Comparison of ENCODE assay signal across 9 cellular contexts in genomic region chr10:110802551-110803238, GRCh38.
DNase-seq lines count a peak whose midpoint lies in the region; ATAC-seq, FAIRE-seq and TF ChIP-seq lines count a peak whose summit lies in the region.
"Had no signal": no experiment of that assay in that cellular context is flagged by ENCODE, and none has a peak within 500 bp of the region (broad histone marks: within the 10 kb centered on the region; RNA-seq: fewer than 3 reads in every experiment).

No MANE protein-coding gene starts in this region.

- peak overlapping the region; percentile 10 for H3K4me3 Mint-ChIP-seq in chondrocyte (ENCODE audit: unreplicated experiment)
- H3K4me3 Mint-ChIP-seq: activated T-cell treated with anti-CD3 and anti-CD28 coated beads, Interleukin-2, amount 50 U/mL, for 4 hours had no signal

- no peak overlapping the region for H3K9ac ChIP-seq in SK-N-SH
- no peak overlapping the region for H3K9ac ChIP-seq in HepG2 (ENCODE audit: insufficient read depth, low read depth, low read length)

- 44% methylated on average over 7 of the region's 7 CpGs for WGBS in SK-N-SH (ENCODE audit: low lambda C conversion rate)
- 3% methylated on average over 7 of the region's 7 CpGs for WGBS in HepG2 (ENCODE audit: low lambda C conversion rate)
- 32 to 38% methylated on average over 7 of the region's 7 CpGs for WGBS in testis, 2 donors

- H3K27me3 Mint-ChIP-seq in chondrocyte (ENCODE audit: low read depth): no peaks in the 10 kb centered on the region

- TF ChIP-seq RAD21 in SK-N-SH (IDR thresholded peaks at IDR 0.05; ENCODE audit: low read length): no peak
- TF ChIP-seq RAD21 in HepG2 (CRISPR knock-in tag; IDR thresholded peaks at IDR 0.05): no peak

- H3K27ac ChIP-seq in SK-N-SH (ENCODE audit: low read depth in 2 of 2, low read length in 1 of 2) (peak overlapping the region in 1 of 2 experiments; percentile 68; a peak in 2 of 4 replicates), HepG2 (ENCODE audit: extremely low read length, insufficient read depth, low read length) (no peak overlapping the region), testis (peak overlapping the region in 1 of 2 donors; percentile 41)

- H3K36me3 ChIP-seq in SK-N-SH (replicated peaks in 1 of 2; ENCODE audit: control insufficient read depth in 1 of 2, insufficient read depth in 2 of 2, low read length in 1 of 2) (peaks cover 0 to 14% of the 10 kb centered on the region in 2 experiments), HepG2 (replicated peaks in 1 of 2; ENCODE audit: control insufficient read depth in 1 of 2, insufficient read depth in 2 of 2, low read length in 2 of 2) (no peaks in the 10 kb centered on the region), testis (ENCODE audit: low read depth, missing control alignments) (no peaks in the 10 kb centered on the region)

- H3K4me1 ChIP-seq in SK-N-SH (ENCODE audit: control insufficient read depth in 1 of 2, insufficient read depth in 2 of 2, low read depth in 1 of 2, low read length in 1 of 2): peaks cover 8 to 36% of the 10 kb centered on the region in 2 experiments; a peak in 3 of 4 replicates
- peaks cover 22% of the 10 kb centered on the region for H3K4me1 ChIP-seq in HepG2 (ENCODE audit: insufficient read depth, low read length)
- peaks cover 13% of the 10 kb centered on the region for H3K4me1 ChIP-seq in testis

- TF ChIP-seq POLR2A in HepG2 (IDR thresholded peaks at IDR 0.05; ENCODE audit: insufficient read depth in 1 of 2, low read depth in 2 of 2, low read length in 2 of 2) (no peak), testis (IDR thresholded peaks at IDR 0.05) (no peak)

- H3K9me3 ChIP-seq in SK-N-SH (no peaks in the 10 kb centered on the region), HepG2 (ENCODE audit: low read length) (no peaks in the 10 kb centered on the region), testis (no peaks in the 10 kb centered on the region)

- TF ChIP-seq CTCF in SK-N-SH (IDR thresholded peaks at IDR 0.05) (no peak), chondrocyte (IDR thresholded peaks at IDR 0.05) (no peak), HepG2 (CRISPR knock-in tag; IDR thresholded peaks at IDR 0.05) (no peak), testis (IDR thresholded peaks at IDR 0.05) (no peak)

- H3F3A ChIP-seq in SK-N-SH (replicated peaks; ENCODE audit: insufficient read depth): no peaks in the 10 kb centered on the region

- ATAC-seq in GM21723 (IDR thresholded peaks at IDR 0.05; ENCODE audit: unreplicated experiment): peak; percentile 76
- peak; percentile 30; the same call in 1 of the 3 replicates for ATAC-seq in HepG2

- intact Hi-C loops in HepG2 (cut with micrococcal nuclease; ENCODE audit: unreplicated experiment) (loop anchor here (2.0 to 5.0 kb wide), 2 partner anchors 56 to 70 kb away; partner anchors contain the start of gene PDCD4), testis (cut with DNase I; ENCODE audit: low total_unique reads) (loop anchor here (10.0 kb wide), 1 partner anchor 72 kb away; the partner anchor contains the start of gene PDCD4)

- H3K27ac Mint-ChIP-seq in chondrocyte (ENCODE audit: unreplicated experiment): peak overlapping the region; percentile 92

- no peak for FAIRE-seq in HepG2 (lab: Jason Lieb, UNC)

- no peaks in the 10 kb centered on the region for H3K9me2 ChIP-seq in SK-N-SH

- DNase-seq in GM04503 (ENCODE audit: low read depth) (peak; percentile 28), LoVo (ENCODE audit: low spot score) (peak; percentile 38), SK-N-SH (no peak), chondrocyte (ENCODE audit: low spot score) (no peak), HepG2 (ENCODE audit: low spot score) (peak; percentile 49), testis (peak; percentile 70), NCI-H526 treated with DMSO at 0.1 percent for 48 hours (lab: John Stamatoyannopoulos, UW) (no peak)
- DNase-seq: activated T-cell treated with anti-CD3 and anti-CD28 coated beads, Interleukin-2, amount 50 U/mL, for 4 hours had no signal

- POLR2A ChIA-PET in SK-N-SH (lab: Yijun Ruan, JAX) (no interaction called here), HepG2 (lab: Yijun Ruan, JAX) (interaction anchor here (2.5 to 3.0 kb wide), 3 partner anchors 43 to 116 kb away, joined by 10 to 16 read pairs (median 15); partner anchors contain the start of genes BBIP1, PDCD4 and SHOC2)

- CTCF ChIA-PET in SK-N-SH (lab: Yijun Ruan, JAX) (interaction anchor here (0.8 to 3.2 kb wide), 17 partner anchors 8 to 272 kb away, joined by 3 to 27 read pairs (median 5); no protein-coding TSS in a partner anchor), HepG2 (lab: Yijun Ruan, JAX; ENCODE audit: low intra/inter-chr PET ratio, low total read pairs) (interaction anchor here (1.2 to 1.6 kb wide), 2 partner anchors 57 to 91 kb away, joined by 3 to 6 read pairs; no protein-coding TSS in a partner anchor)

- 0 out of 2 replicates have a peak overlapping the region, but pooled peaks have one; percentile 40 for H3K4me2 ChIP-seq in SK-N-SH
- H3K4me2 ChIP-seq in HepG2 (ENCODE audit: low read depth, low read length): peak overlapping the region; percentile 61

- 0 out of 2 replicates have a peak overlapping the region, but pooled peaks have one; percentile 30 for H2AFZ ChIP-seq in SK-N-SH (ENCODE audit: low read depth)
- no peak overlapping the region for H2AFZ ChIP-seq in HepG2 (ENCODE audit: low read length)

- H3K4me1 Mint-ChIP-seq in chondrocyte (ENCODE audit: low read depth): peaks cover 29% of the 10 kb centered on the region

- no peaks in the 10 kb centered on the region for H3K79me2 ChIP-seq in SK-N-SH (ENCODE audit: insufficient read depth)
- no peaks in the 10 kb centered on the region for H3K79me2 ChIP-seq in HepG2 (ENCODE audit: insufficient read depth, low read length)

- no peak for TF ChIP-seq EP300 in SK-N-SH (IDR thresholded peaks at IDR 0.05; ENCODE audit: borderline replicate concordance in 1 of 2, low read depth in 1 of 2, low read length in 1 of 2)
- no peak for TF ChIP-seq EP300 in HepG2 (IDR thresholded peaks at IDR 0.05; ENCODE audit: low read depth in 2 of 2, low read length in 2 of 2)
- TF ChIP-seq EP300 in HepG2 (CRISPR knock-in tag; IDR thresholded peaks at IDR 0.05; ENCODE audit: borderline replicate concordance): no peak

- no TSS peak for BruUV-seq in HepG2 (replicated peaks; lab: Mats Ljungman, UMichigan)

- H4K20me1 ChIP-seq in SK-N-SH (ENCODE audit: insufficient read depth) (no peaks in the 10 kb centered on the region), HepG2 (ENCODE audit: insufficient read depth, low read length) (no peaks in the 10 kb centered on the region)

- peaks cover 3% of the 10 kb centered on the region for H3K36me3 Mint-ChIP-seq in chondrocyte (ENCODE audit: low read depth)

- H3K4me3 ChIP-seq in SK-N-SH (ENCODE audit: low read depth in 2 of 2, low read length in 1 of 2) (no peak overlapping the region), HepG2 (replicated peaks in 1 of 3; ENCODE audit: insufficient read depth in 1 of 3, low read depth in 2 of 3, low read length in 3 of 3) (no peak overlapping the region), testis (no peak overlapping the region)

- H3K9me3 Mint-ChIP-seq in chondrocyte (ENCODE audit: low read depth): no peaks in the 10 kb centered on the region
- H3K9me3 Mint-ChIP-seq: activated T-cell treated with anti-CD3 and anti-CD28 coated beads, Interleukin-2, amount 50 U/mL, for 4 hours had no signal

- no peaks in the 10 kb centered on the region for H3K27me3 ChIP-seq in SK-N-SH (ENCODE audit: insufficient read depth)
- no peaks in the 10 kb centered on the region; a peak in 1 of 5 replicates for H3K27me3 ChIP-seq in HepG2 (ENCODE audit: control insufficient read depth in 1 of 2, insufficient read depth in 2 of 2, low read length in 2 of 2)
- H3K27me3 ChIP-seq in testis: no peaks in the 10 kb centered on the region

- in situ Hi-C loops in HepG2 (cut with HindIII; ENCODE audit: extremely low pct_ligation_motif_present, low pct_unique_long_range_greater_than_20kb): no loop called here

TF ChIP-seq in SK-N-SH, 30 proteins besides CTCF, POLR2A, EP300 and RAD21:
- TF ChIP-seq MEF2A (IDR thresholded peaks at IDR 0.05; ENCODE audit: borderline replicate concordance, low read depth): no peak
- TF ChIP-seq CHD2 (IDR thresholded peaks at IDR 0.05; ENCODE audit: low read length, partially characterized antibody): no peak
- TF ChIP-seq ELF1 (IDR thresholded peaks at IDR 0.05): no peak
- TF ChIP-seq USF1 (IDR thresholded peaks at IDR 0.05; ENCODE audit: borderline replicate concordance, low read depth): peak; percentile 61; the same call in 1 of the 2 replicates
- no peak for TF ChIP-seq POLR2AphosphoS5 (IDR thresholded peaks at IDR 0.05; ENCODE audit: low read depth, low read length)
TF ChIP-seq in SK-N-SH: peak in this region for 1.

TF ChIP-seq in HepG2, 621 proteins besides CTCF, POLR2A, EP300 and RAD21 (continues in another document):
- TF ChIP-seq SAP130 (CRISPR knock-in tag; IDR thresholded peaks at IDR 0.05; ENCODE audit: low read depth): peak; percentile 33; the same call in 1 of the 2 replicates
- no peak for TF ChIP-seq GTF3A (CRISPR knock-in tag; conservative IDR thresholded peaks at IDR 0.05)
- TF ChIP-seq FOSL2 (CRISPR knock-in tag; IDR thresholded peaks at IDR 0.05): 0 out of 2 replicates have a peak, but pooled peaks have one; percentile 10
- no peak for TF ChIP-seq SSRP1 (CRISPR knock-in tag; IDR thresholded peaks at IDR 0.05)
- TF ChIP-seq NR2F1 (CRISPR knock-in tag; IDR thresholded peaks at IDR 0.05): no peak
- TF ChIP-seq JARID2 (CRISPR knock-in tag; IDR thresholded peaks at IDR 0.05; ENCODE audit: insufficient replicate concordance): no peak
- peak; percentile 26; the same call in 1 of the 2 replicates for TF ChIP-seq CEBPB (IDR thresholded peaks at IDR 0.05; ENCODE audit: borderline replicate concordance, low read depth, low read length)
- 0 out of 2 replicates have a peak, but pooled peaks have one; percentile 19 for TF ChIP-seq RXRB (CRISPR knock-in tag; IDR thresholded peaks at IDR 0.05; ENCODE audit: borderline replicate concordance)
- no peak for TF ChIP-seq IKZF1 (IDR thresholded peaks at IDR 0.05)
- peak; percentile 13; the same call in 1 of the 2 replicates for TF ChIP-seq FOXA3 (CRISPR knock-in tag; IDR thresholded peaks at IDR 0.05)
- TF ChIP-seq FOXK1 (CRISPR knock-in tag; IDR thresholded peaks at IDR 0.05; ENCODE audit: borderline replicate concordance, low read depth): peak; percentile 39; the same call in 1 of the 2 replicates
- peak; percentile 39; the same call in 1 of the 2 replicates for TF ChIP-seq CEBPG (CRISPR knock-in tag; IDR thresholded peaks at IDR 0.05)
- peak; percentile 34; the same call in 1 of the 2 replicates for TF ChIP-seq SALL1 (CRISPR knock-in tag; IDR thresholded peaks at IDR 0.05)

Comparison
In these comparisons a context has a peak if more than half of its experiments do, and no peak if none do; other contexts are left out.
1. DNase-seq: peak in GM04503 (single experiment), LoVo (single experiment), HepG2 (single experiment) and testis (single experiment); none in SK-N-SH (single experiment), chondrocyte (single experiment) and NCI-H526 treated with DMSO at 0.1 percent for 48 hours (single experiment).